11 cellular contexts compared by ENCODE assay signal in genomic region chr1:87435484-87435883, GRCh38.
DNase-seq lines count a peak whose midpoint lies in the region; ATAC-seq, FAIRE-seq and TF ChIP-seq lines count a peak whose summit lies in the region.
"Had no signal": no experiment of that assay in that cellular context is flagged by ENCODE, and none has a peak within 500 bp of the region (broad histone marks: within the 10 kb centered on the region; RNA-seq: fewer than 3 reads in every experiment).

No MANE protein-coding gene starts in this region.

- POLR2A ChIA-PET in PC-3 (lab: Charles Lee; ENCODE audit: unreplicated experiment), result no interaction called here

- H3K9me3 ChIP-seq in PC-3 (ENCODE audit: low read length) (no peaks in the 10 kb centered on the region), MG63 (no peaks in the 10 kb centered on the region)
- H3K9me3 ChIP-seq: BE2C had no signal

- no peaks in the 10 kb centered on the region for H3K27me3 ChIP-seq in PC-3 (ENCODE audit: low read length)
- no peaks in the 10 kb centered on the region for H3K27me3 ChIP-seq in foreskin keratinocyte
- no peaks in the 10 kb centered on the region for H3K27me3 ChIP-seq in MG63
- H3K27me3 ChIP-seq: BE2C, neural progenitor cell had no signal

- H3K27ac ChIP-seq in PC-3 (ENCODE audit: low read length) (no peak overlapping the region), foreskin keratinocyte (no peak overlapping the region)
- H3K27ac ChIP-seq: neural progenitor cell had no signal

- intact Hi-C loops in PC-3 (cut with micrococcal nuclease), result no loop called here

- CTCF ChIA-PET in PC-3 (lab: Charles Lee), result interaction anchor here (0.6 kb wide), 1 partner anchor 115 kb away, joined by 4 read pairs; no protein-coding TSS in a partner anchor

- no peak for FAIRE-seq in frontal cortex (lab: Jason Lieb, UNC)

- no peaks in the 10 kb centered on the region for H3K79me2 ChIP-seq in PC-3 (ENCODE audit: low read length)

- no peak overlapping the region for H3K4me3 ChIP-seq in PC-3 (ENCODE audit: low read length)
- no peak overlapping the region for H3K4me3 ChIP-seq in MG63
- H3K4me3 ChIP-seq: neural progenitor cell had no signal

- no TSS peak for BruUV-seq in PC-3 (replicated peaks; lab: Mats Ljungman, UMichigan)

- no peak overlapping the region for H2AFZ ChIP-seq in PC-3 (ENCODE audit: low read length)
- H2AFZ ChIP-seq: neural progenitor cell had no signal

- no peak overlapping the region for H3K4me2 ChIP-seq in PC-3 (ENCODE audit: low read length)
- H3K4me2 ChIP-seq: neural progenitor cell had no signal

- H3K4me1 ChIP-seq in PC-3 (ENCODE audit: insufficient read depth, low read length) (peaks cover 9% of the 10 kb centered on the region; the same call in 1 of the 2 replicates), foreskin keratinocyte (peaks cover 10% of the 10 kb centered on the region)
- H3K4me1 ChIP-seq: BE2C had no signal

- no peaks in the 10 kb centered on the region for H3K36me3 ChIP-seq in PC-3 (ENCODE audit: low read depth, low read length)
- no peaks in the 10 kb centered on the region for H3K36me3 ChIP-seq in MG63
- H3K36me3 ChIP-seq: BE2C, neural progenitor cell had no signal

- TF ChIP-seq CTCF in PC-3 (conservative IDR thresholded peaks at IDR 0.05; ENCODE audit: low read depth, low read length) (no peak), foreskin keratinocyte (conservative IDR thresholded peaks at IDR 0.05) (no peak)

- no peaks in the 10 kb centered on the region for H3F3A ChIP-seq in PC-3 (ENCODE audit: low read length, unreplicated experiment)

- no peaks in the 10 kb centered on the region for H4K20me1 ChIP-seq in PC-3 (ENCODE audit: low read length)

- H3K9me2 ChIP-seq in PC-3 (replicated peaks; ENCODE audit: low read length), result no peaks in the 10 kb centered on the region

- DNase-seq in CMK (ENCODE audit: low read depth) (peak; percentile 84), PC-3 (peak; percentile 56), foreskin keratinocyte (peak; percentile 32 to 60), MG63 (no peak), frontal cortex (ENCODE audit: low spot score in 2 of 2) (no peak)
- DNase-seq in activated CD4-positive, alpha-beta T cell treated with anti-CD3 and anti-CD28 coated beads for 48 hours, result no peak
- DNase-seq in activated CD4-positive, alpha-beta T cell treated with anti-CD3 and anti-CD28 coated beads for 4 hours, result no peak
- DNase-seq: BE2C, SIG-M5 had no signal

- H3K9ac ChIP-seq in PC-3 (ENCODE audit: low read length), result no peak overlapping the region
- H3K9ac ChIP-seq: neural progenitor cell had no signal

- ATAC-seq in HG02642 (IDR thresholded peaks at IDR 0.05; ENCODE audit: poor library complexity, unreplicated experiment), result peak; percentile 37
- ATAC-seq in PC-3, result no peak
- peak; percentile 69 for ATAC-seq in foreskin keratinocyte

Comparison
In these comparisons a context has a peak if more than half of its experiments do, and no peak if none do; other contexts are left out.
1. DNase-seq: peak in CMK (single experiment), PC-3 (single experiment) and foreskin keratinocyte (2 of 2); none in MG63 (single experiment), frontal cortex (0 of 2), activated CD4-positive, alpha-beta T cell treated with anti-CD3 and anti-CD28 coated beads for 48 hours (single experiment) and activated CD4-positive, alpha-beta T cell treated with anti-CD3 and anti-CD28 coated beads for 4 hours (0 of 2).